Comparison of ENCODE assay signal across 10 cellular contexts in genomic region chr10:83603708-83604107, GRCh38.
DNase-seq lines count a peak whose midpoint lies in the region; ATAC-seq and TF ChIP-seq lines count a peak whose summit lies in the region.
"Had no signal": no experiment of that assay in that cellular context is flagged by ENCODE, and none has a peak within 500 bp of the region (broad histone marks: within the 10 kb centered on the region; RNA-seq: fewer than 3 reads in every experiment).

No MANE protein-coding gene starts in this region.

- DNase-seq in NCI-H2171 treated with DMSO at 0.1 percent for 48 hours (lab: John Stamatoyannopoulos, UW): peak; percentile 6
- DNase-seq in NCI-H2171 (lab: John Stamatoyannopoulos, UW): no peak
- peak; percentile 12 for DNase-seq in iPS-NIHi7 (ENCODE audit: extremely low spot score)
- no peak for DNase-seq in NCI-H69 (lab: John Stamatoyannopoulos, UW)
- DNase-seq in stimulated activated naive CD4-positive, alpha-beta T cell (lab: John Stamatoyannopoulos, UW): no peak
- DNase-seq in CD4-positive, alpha-beta T cell: no peak
- DNase-seq: dorsolateral prefrontal cortex had no signal

- ATAC-seq in GM21723 (IDR thresholded peaks at IDR 0.05; ENCODE audit: unreplicated experiment) (peak; percentile 98), HG03520 (IDR thresholded peaks at IDR 0.05; ENCODE audit: unreplicated experiment) (peak; percentile 99)
- no peak for ATAC-seq in CD4-positive, alpha-beta T cell (ENCODE audit: poor library complexity)
- ATAC-seq: A549 had no signal

- no peak for TF ChIP-seq CTCF in CD4-positive, alpha-beta T cell (IDR thresholded peaks at IDR 0.05)

- no peak overlapping the region for H3K4me3 Mint-ChIP-seq in CD4-positive, alpha-beta T cell

- no peak overlapping the region for H3K27ac ChIP-seq in CD4-positive, alpha-beta T cell (ENCODE audit: low read depth, low read length)
- H3K27ac ChIP-seq: A549, dorsolateral prefrontal cortex had no signal

- H3K27me3 ChIP-seq in CD4-positive, alpha-beta T cell (ENCODE audit: control insufficient read depth, insufficient read depth, low read length): no peaks in the 10 kb centered on the region
- H3K27me3 ChIP-seq: dorsolateral prefrontal cortex had no signal

- CTCF ChIA-PET in CD4-positive, alpha-beta T cell (lab: Charles Lee): no interaction called here

- H3K4me1 Mint-ChIP-seq in CD4-positive, alpha-beta T cell (ENCODE audit: low read depth): no peaks in the 10 kb centered on the region

- no peaks in the 10 kb centered on the region for H3K9me3 ChIP-seq in CD4-positive, alpha-beta T cell (ENCODE audit: control insufficient read depth, low read length)
- H3K9me3 ChIP-seq: A549 had no signal

- H3K36me3 Mint-ChIP-seq in CD4-positive, alpha-beta T cell (ENCODE audit: low read depth): no peaks in the 10 kb centered on the region

- no peak overlapping the region for H3K27ac Mint-ChIP-seq in CD4-positive, alpha-beta T cell

- intact Hi-C loops in CD4-positive, alpha-beta T cell (cut with DNase I, micrococcal nuclease): no loop called here

- H3K9me3 Mint-ChIP-seq in CD4-positive, alpha-beta T cell: no peaks in the 10 kb centered on the region

- H3K27me3 Mint-ChIP-seq in CD4-positive, alpha-beta T cell: no peaks in the 10 kb centered on the region

- POLR2A ChIA-PET in CD4-positive, alpha-beta T cell (lab: Charles Lee): no interaction called here

Comparison
In these comparisons a context has a peak if more than half of its experiments do, and no peak if none do; other contexts are left out.
1. DNase-seq: peak in NCI-H2171 treated with DMSO at 0.1 percent for 48 hours (single experiment) and iPS-NIHi7 (single experiment); none in NCI-H2171 (single experiment), NCI-H69 (single experiment), stimulated activated naive CD4-positive, alpha-beta T cell (0 of 6) and CD4-positive, alpha-beta T cell (0 of 10).